Comparison of ENCODE assay signal across 7 cellular contexts in the genomic region with DNA sequence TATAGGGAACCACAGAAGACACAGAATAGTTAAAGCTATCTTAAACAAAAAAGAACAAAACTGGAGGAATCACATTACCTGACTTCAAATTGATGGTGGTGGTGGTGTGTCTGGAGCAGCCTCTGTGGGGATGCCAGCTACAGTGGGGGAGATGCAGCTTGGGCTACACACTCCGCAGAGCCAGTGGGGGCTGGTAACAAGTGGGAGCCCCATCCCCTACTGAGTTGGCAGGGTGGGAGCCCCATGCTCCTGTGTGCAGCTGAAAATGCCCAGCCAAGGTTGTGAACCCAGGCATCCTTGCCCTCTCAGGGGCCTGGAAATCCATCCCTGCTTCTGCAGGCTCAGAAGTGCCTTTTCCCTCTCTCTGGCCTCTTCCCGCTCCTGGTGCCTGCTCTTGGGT.
"Had no signal": no experiment of that assay in that cellular context is flagged by ENCODE, and none has a peak within 500 bp of the region (broad histone marks: within the 10 kb centered on the region; RNA-seq: fewer than 3 reads in every experiment).

No MANE protein-coding gene starts in this region.

- H3K27me3 Mint-ChIP-seq: IgD-negative memory B cell had no signal

- H3K27ac ChIP-seq: HL-60 had no signal

- FAIRE-seq: HepG2, K562 had no signal

- DNase-seq: IMR-90, KBM-7, KG1 had no signal

- H3K27ac Mint-ChIP-seq: IgD-negative memory B cell had no signal

- H3K4me3 Mint-ChIP-seq: IgD-negative memory B cell had no signal

- ATAC-seq: HepG2, K562 had no signal

- H3K4me3 ChIP-seq: K562 had no signal
